Comparison of ENCODE assay signal across 1 cellular context in genomic region chr6:167670938-167671338, GRCh38.
TF ChIP-seq lines count a peak whose summit lies in the region.

No MANE protein-coding gene starts in this region.

TF ChIP-seq in liver, 16 proteins besides CTCF, POLR2A, EP300 and RAD21 (continued from another document):
- no peak for TF ChIP-seq REST (IDR thresholded peaks at IDR 0.05)
